In genomic region chr18:34921271-34921670, GRCh38 we compare ENCODE assay signal across 15 cellular contexts.
A peak's percentile ranks its signal among the peaks of the same experiment; 100 is the strongest.
DNase-seq lines count a peak whose midpoint lies in the region; ATAC-seq lines count a peak whose summit lies in the region.
"Had no signal": no experiment of that assay in that cellular context is flagged by ENCODE, and none has a peak within 500 bp of the region (broad histone marks: within the 10 kb centered on the region; RNA-seq: fewer than 3 reads in every experiment).

No MANE protein-coding gene starts in this region.

- H3K79me1 ChIP-seq in trophoblast cell (ENCODE audit: low read length): peaks cover 11% of the 10 kb centered on the region

- no peak for ATAC-seq in GM19328 (IDR thresholded peaks at IDR 0.05; ENCODE audit: unreplicated experiment)

- no peak overlapping the region for H2AK5ac ChIP-seq in trophoblast cell (ENCODE audit: low read length)

- H4K12ac ChIP-seq in trophoblast cell (ENCODE audit: low read depth, low read length): no peak overlapping the region

- peaks cover 2% of the 10 kb centered on the region for H3K9me3 ChIP-seq in trophoblast cell (ENCODE audit: insufficient read depth, low read depth, low read length)

- H3K36me3 ChIP-seq in trophoblast cell (ENCODE audit: control insufficient read depth in 1 of 2, insufficient read depth in 2 of 2, low read length in 2 of 2): no peaks in the 10 kb centered on the region

- H3K4me3 ChIP-seq in trophoblast cell (ENCODE audit: low read depth, low read length): no peak overlapping the region
- H3K4me3 ChIP-seq: GM23248 had no signal

- H2BK5ac ChIP-seq in trophoblast cell (ENCODE audit: low read depth, low read length, poor library complexity): no peak overlapping the region

- H3K14ac ChIP-seq in trophoblast cell (ENCODE audit: low read length): no peak overlapping the region

- no peak overlapping the region for H3K18ac ChIP-seq in trophoblast cell (ENCODE audit: low read length)

- no peak overlapping the region for H2BK12ac ChIP-seq in trophoblast cell (ENCODE audit: low read length)

- H3K27ac ChIP-seq in trophoblast cell (ENCODE audit: low read depth, low read length): peak overlapping the region; percentile 53
- H3K27ac ChIP-seq: GM23248 had no signal

- no peak overlapping the region for H4K91ac ChIP-seq in trophoblast cell (ENCODE audit: low read depth, low read length)

- no peaks in the 10 kb centered on the region for H3K79me2 ChIP-seq in trophoblast cell (ENCODE audit: control insufficient read depth, insufficient read depth, low read length, poor library complexity)

- no peaks in the 10 kb centered on the region for H3K27me3 ChIP-seq in trophoblast cell (ENCODE audit: insufficient read depth, low read length)

- no peak overlapping the region for H3K9ac ChIP-seq in trophoblast cell (ENCODE audit: low read length)
- H3K9ac ChIP-seq: GM23248 had no signal

- no peak overlapping the region for H2AFZ ChIP-seq in trophoblast cell (ENCODE audit: insufficient read depth, low read length, poor library complexity)
- H2AFZ ChIP-seq: GM23248 had no signal

- peaks cover 0 to 7% of the 10 kb centered on the region in 2 experiments for H3K4me1 ChIP-seq in trophoblast cell (ENCODE audit: control insufficient read depth in 1 of 2, insufficient read depth in 2 of 2, low read length in 2 of 2)

- H2BK120ac ChIP-seq in trophoblast cell (ENCODE audit: insufficient read depth, low read length, poor library complexity): no peak overlapping the region

- in situ Hi-C loops in G401 (cut with HindIII; ENCODE audit: low sequenced_read_pairs): no loop called here

- no peak overlapping the region for H3K4me2 ChIP-seq in trophoblast cell (ENCODE audit: low read length)

- no peak overlapping the region for H4K8ac ChIP-seq in trophoblast cell (ENCODE audit: low read depth, low read length)

- DNase-seq in G401 (ENCODE audit: low spot score) (peak; percentile 76), cerebellar cortex (ENCODE audit: low spot score) (peak; percentile 75), fibroblast of peridontal ligament (ENCODE audit: extremely low read depth) (peak; percentile 27), trophoblast cell (no peak), DMS153 treated with DMSO at 0.1 percent for 48 hours (lab: John Stamatoyannopoulos, UW; ENCODE audit: unreplicated experiment) (no peak), nucleus accumbens (lab: John Stamatoyannopoulos, UW) (no peak)
- DNase-seq: Calu3; CD4-positive, alpha-beta memory T cell; COR-L47; DMS53; DMS79 treated with DMSO at 0.1 percent for 48 hours; GM23248; H7; HCEC 1CT had no signal

- WGBS in trophoblast cell (ENCODE audit: extremely low coverage, insufficient coverage, insufficient read length): no CpG with 5 or more reads among the region's 2 CpGs

- no peak overlapping the region for H3K23ac ChIP-seq in trophoblast cell (ENCODE audit: low read length)

- no peak overlapping the region for H3K4ac ChIP-seq in trophoblast cell (ENCODE audit: low read depth, low read length)

Comparison
In these comparisons a context has a peak if more than half of its experiments do, and no peak if none do; other contexts are left out.
1. DNase-seq: peak in G401 (single experiment), cerebellar cortex (single experiment) and fibroblast of peridontal ligament (single experiment); none in trophoblast cell (0 of 2), DMS153 treated with DMSO at 0.1 percent for 48 hours (single experiment) and nucleus accumbens (0 of 56).